ENCODE assay signal across 8 cellular contexts in the genomic region with DNA sequence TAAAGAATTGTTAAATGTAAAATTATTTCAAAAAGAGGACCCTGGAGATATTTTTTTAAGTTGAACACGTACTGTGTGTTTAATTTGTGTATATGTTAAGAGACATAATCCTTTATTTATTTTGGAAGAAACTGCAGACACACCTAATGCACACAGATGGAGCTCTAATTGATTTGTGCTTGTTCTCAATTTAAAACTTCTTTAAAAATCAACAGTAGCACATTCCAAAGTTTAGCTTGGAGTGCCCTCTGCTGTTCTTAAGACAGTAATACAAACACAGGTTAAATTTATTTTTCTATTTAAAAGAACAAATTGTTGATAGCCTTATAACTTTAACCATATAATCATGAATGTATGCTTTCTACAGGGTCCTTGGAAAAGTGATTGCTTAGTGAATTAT.
DNase-seq lines count a peak whose midpoint lies in the region; ATAC-seq, FAIRE-seq and TF ChIP-seq lines count a peak whose summit lies in the region.

No MANE protein-coding gene starts in this region.

- no peaks in the 10 kb centered on the region for H3K9me2 ChIP-seq in HCT116 (ENCODE audit: insufficient read depth)

- H3K9ac ChIP-seq in HCT116 (ENCODE audit: low read length), result no peak overlapping the region
- no peak overlapping the region for H3K9ac ChIP-seq in endothelial cell of umbilical vein (replicated peaks; ENCODE audit: extremely low read depth, insufficient read depth, low read length)

- H2AFZ ChIP-seq in HCT116 (ENCODE audit: low read depth, low read length, poor library complexity, severe bottlenecking), result no peak overlapping the region
- H2AFZ ChIP-seq in endothelial cell of umbilical vein (ENCODE audit: low read depth, low read length), result no peak overlapping the region

- no peak overlapping the region for H3K4me3 ChIP-seq in AG10803 (ENCODE audit: low read length)
- H3K4me3 ChIP-seq in HCT116 (replicated peaks in 1 of 2; ENCODE audit: low read depth in 1 of 2, low read length in 2 of 2), result no peak overlapping the region
- H3K4me3 ChIP-seq in endothelial cell of umbilical vein (replicated peaks in 1 of 3; ENCODE audit: insufficient read depth in 1 of 3, low read depth in 1 of 3, low read length in 3 of 3), result no peak overlapping the region
- H3K4me3 ChIP-seq in prostate gland, result no peak overlapping the region
- H3K4me3 ChIP-seq in right cardiac atrium (ENCODE audit: low read length), result no peak overlapping the region

- intact Hi-C loops in HCT116 (cut with micrococcal nuclease), result no loop called here
- intact Hi-C loops in endothelial cell of umbilical vein (cut with micrococcal nuclease), result no loop called here
- intact Hi-C loops in prostate gland (cut with DNase I), result no loop called here
- intact Hi-C loops in right cardiac atrium (cut with DNase I), result no loop called here

- H3K36me3 ChIP-seq in HCT116 (ENCODE audit: control insufficient read depth in 1 of 2, insufficient read depth in 2 of 2, low read length in 2 of 2) (no peaks in the 10 kb centered on the region), endothelial cell of umbilical vein (ENCODE audit: control insufficient read depth in 2 of 2, extremely low read depth in 1 of 2, insufficient read depth in 2 of 2, low read length in 2 of 2) (no peaks in the 10 kb centered on the region), prostate gland (no peaks in the 10 kb centered on the region)

- no peaks in the 10 kb centered on the region for H3K79me2 ChIP-seq in HCT116 (ENCODE audit: insufficient read depth, low read length)
- no peaks in the 10 kb centered on the region for H3K79me2 ChIP-seq in endothelial cell of umbilical vein (ENCODE audit: control insufficient read depth, insufficient read depth, low read length)

- peak; percentile 59 for FAIRE-seq in endothelial cell of umbilical vein (lab: Jason Lieb, UNC)

- H4K20me1 ChIP-seq in HCT116 (ENCODE audit: insufficient read depth) (no peaks in the 10 kb centered on the region), endothelial cell of umbilical vein (replicated peaks; ENCODE audit: control insufficient read depth, extremely low read depth, insufficient read depth, low read length) (no peaks in the 10 kb centered on the region)

- no peaks in the 10 kb centered on the region for H3K27me3 ChIP-seq in HCT116 (ENCODE audit: insufficient read depth, low read length)
- no peaks in the 10 kb centered on the region for H3K27me3 ChIP-seq in endothelial cell of umbilical vein (ENCODE audit: control insufficient read depth in 2 of 2, insufficient read depth in 2 of 2, low read length in 2 of 2)
- no peaks in the 10 kb centered on the region for H3K27me3 ChIP-seq in prostate gland (replicated peaks; ENCODE audit: insufficient read depth)
- H3K27me3 ChIP-seq in right cardiac atrium (ENCODE audit: control insufficient read depth, insufficient read depth), result no peaks in the 10 kb centered on the region

- H3K4me1 ChIP-seq in HCT116 (ENCODE audit: control insufficient read depth in 1 of 2, insufficient read depth in 2 of 2, low read length in 2 of 2) (no peaks in the 10 kb centered on the region), endothelial cell of umbilical vein (ENCODE audit: control insufficient read depth, extremely low read depth, insufficient read depth, low read length) (no peaks in the 10 kb centered on the region), prostate gland (replicated peaks) (no peaks in the 10 kb centered on the region), right cardiac atrium (ENCODE audit: control insufficient read depth, insufficient read depth, low read length) (no peaks in the 10 kb centered on the region)

- DNase-seq in AG10803 (ENCODE audit: low read depth), result peak; percentile 54
- peak; percentile 29 for DNase-seq in HCT116 (ENCODE audit: low read depth, low spot score)
- DNase-seq in NOMO-1 treated with DMSO at 0.1 percent for 48 hours (lab: John Stamatoyannopoulos, UW; ENCODE audit: unreplicated experiment), result peak; percentile 67
- DNase-seq in endothelial cell of umbilical vein (ENCODE audit: low read depth, low spot score), result peak; percentile 43
- no peak for DNase-seq in prostate gland (ENCODE audit: low spot score)
- no peak for DNase-seq in right cardiac atrium

- BruUV-seq in HCT116 (replicated peaks; lab: Mats Ljungman, UMichigan), result no TSS peak
- BruUV-seq in endothelial cell of umbilical vein (replicated peaks; lab: Mats Ljungman, UMichigan), result no TSS peak

- WGBS in prostate gland, result 12% methylated on average over 1 of the region's 1 CpG
- WGBS in right cardiac atrium, result 10% methylated on average over 1 of the region's 1 CpG

- peak; percentile 67 for TF ChIP-seq RAD21 in HCT116 (IDR thresholded peaks at IDR 0.05; ENCODE audit: low read depth)

- RAD21 ChIA-PET in HCT116 (lab: Charles Lee; ENCODE audit: low non-redundant PET in 1 of 2, low total read pairs in 2 of 2, uncharacterized antibody in 2 of 2, unreplicated experiment in 2 of 2), result no interaction called here

- no peak overlapping the region for H3K27ac ChIP-seq in HCT116 (ENCODE audit: low read depth, low read length)
- H3K27ac ChIP-seq in endothelial cell of umbilical vein (ENCODE audit: insufficient read depth, low read depth, low read length), result no peak overlapping the region
- H3K27ac ChIP-seq in prostate gland, result no peak overlapping the region
- H3K27ac ChIP-seq in right cardiac atrium (ENCODE audit: low read length), result no peak overlapping the region

- ATAC-seq in HCT116 (peak; percentile 52; the same call in 1 of the 2 replicates), GM21786 (IDR thresholded peaks at IDR 0.05; ENCODE audit: unreplicated experiment) (no peak), right cardiac atrium (no peak), HG03175 (IDR thresholded peaks at IDR 0.05; ENCODE audit: unreplicated experiment) (no peak)

- TF ChIP-seq CTCF in AG10803 (conservative IDR thresholded peaks at IDR 0.05; ENCODE audit: low read length) (peak; percentile 71), HCT116 (IDR thresholded peaks at IDR 0.05 in 2 of 3, conservative IDR thresholded peaks at IDR 0.05 in 1 of 3; ENCODE audit: borderline replicate concordance in 1 of 3, insufficient read depth in 1 of 3, low read depth in 2 of 3, low read length in 2 of 3) (peak; percentile 45 to 70 (median 59); a peak in 5 of 6 replicates), endothelial cell of umbilical vein (IDR thresholded peaks at IDR 0.05; ENCODE audit: extremely low read depth in 1 of 2, insufficient read depth in 1 of 2, low read depth in 1 of 2, low read length in 2 of 2) (peak; percentile 14 to 17), prostate gland (IDR thresholded peaks at IDR 0.05) (peak in 3 of 4 experiments; percentile 32 to 58 (median 45))

- CTCF ChIA-PET in HCT116 (lab: Charles Lee) (interaction anchor here (0.8 kb wide), 1 partner anchor 9 kb away, joined by 4 read pairs; no protein-coding TSS in a partner anchor), endothelial cell of umbilical vein (lab: Charles Lee) (interaction anchor here (1.1 kb wide), 1 partner anchor 16 kb away, joined by 3 read pairs; no protein-coding TSS in a partner anchor)

- POLR2A ChIA-PET in HCT116 (lab: Charles Lee), result no interaction called here
- POLR2A ChIA-PET in endothelial cell of umbilical vein (lab: Charles Lee), result no interaction called here

- no peak for TF ChIP-seq POLR2A in HCT116 (IDR thresholded peaks at IDR 0.05; ENCODE audit: borderline replicate concordance, extremely low read depth, insufficient read depth, insufficient read length)
- no peak for TF ChIP-seq POLR2A in endothelial cell of umbilical vein (IDR thresholded peaks at IDR 0.05; ENCODE audit: low read depth, low read length)
- no peak for TF ChIP-seq POLR2A in prostate gland (IDR thresholded peaks at IDR 0.05)

- dilution Hi-C loops in endothelial cell of umbilical vein (cut with MboI; ENCODE audit: extremely low pct_ligation_motif_present, low sequenced_read_pairs), result no loop called here

- H3K9me3 ChIP-seq in HCT116 (ENCODE audit: control insufficient read depth in 1 of 2, insufficient read depth in 1 of 2, low read depth in 1 of 2, low read length in 2 of 2) (no peaks in the 10 kb centered on the region), endothelial cell of umbilical vein (replicated peaks; ENCODE audit: control insufficient read depth, insufficient read depth, low read length) (peaks cover 2% of the 10 kb centered on the region), prostate gland (no peaks in the 10 kb centered on the region), right cardiac atrium (ENCODE audit: control insufficient read depth, low read length) (no peaks in the 10 kb centered on the region)

- H3K9me1 ChIP-seq in endothelial cell of umbilical vein (replicated peaks; ENCODE audit: control insufficient read depth, extremely low read depth, insufficient read depth, low read length), result no peaks in the 10 kb centered on the region

- H3K4me2 ChIP-seq in HCT116 (ENCODE audit: low read length) (no peak overlapping the region), endothelial cell of umbilical vein (ENCODE audit: insufficient read depth, low read length) (no peak overlapping the region)

TF ChIP-seq in HCT116, 20 proteins besides CTCF, POLR2A, EP300 and RAD21 (continues in another document):
- TF ChIP-seq CEBPB (IDR thresholded peaks at IDR 0.05; ENCODE audit: low read depth), result no peak

TF ChIP-seq in endothelial cell of umbilical vein, 7 proteins besides CTCF, POLR2A, EP300 and RAD21:
- TF ChIP-seq POLR2AphosphoS5 (IDR thresholded peaks at IDR 0.05; ENCODE audit: insufficient read depth, low read depth, low read length), result no peak
- TF ChIP-seq GATA2 (IDR thresholded peaks at IDR 0.05; ENCODE audit: insufficient read depth, insufficient read length, low read depth, low read length), result no peak
- no peak for TF ChIP-seq JUN (IDR thresholded peaks at IDR 0.05; ENCODE audit: borderline replicate concordance, insufficient read depth, insufficient read length, low read depth)
- TF ChIP-seq FOS (IDR thresholded peaks at IDR 0.05; ENCODE audit: borderline replicate concordance, insufficient read depth, low read length), result no peak
- TF ChIP-seq MYC (IDR thresholded peaks at IDR 0.05; ENCODE audit: low read depth, low read length), result no peak
- TF ChIP-seq, protein P1, sequence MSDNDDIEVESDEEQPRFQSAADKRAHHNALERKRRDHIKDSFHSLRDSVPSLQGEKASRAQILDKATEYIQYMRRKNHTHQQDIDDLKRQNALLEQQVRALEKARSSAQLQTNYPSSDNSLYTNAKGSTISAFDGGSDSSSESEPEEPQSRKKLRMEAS (IDR thresholded peaks at IDR 0.05; ENCODE audit: insufficient read depth, insufficient read length), result no peak
- TF ChIP-seq EZH2 (IDR thresholded peaks at IDR 0.05; ENCODE audit: borderline replicate concordance, low read depth, low read length, severe bottlenecking), result no peak

Comparison
In these comparisons a context has a peak if more than half of its experiments do, and no peak if none do; other contexts are left out.
1. DNase-seq: peak in AG10803 (single experiment), HCT116 (single experiment), NOMO-1 treated with DMSO at 0.1 percent for 48 hours (single experiment) and endothelial cell of umbilical vein (single experiment); none in prostate gland (single experiment) and right cardiac atrium (0 of 3).
2. CTCF ChIP-seq: peak in every context shown above with its lines; median percentile 71 in AG10803; 59 in HCT116; 45 in prostate gland; 16 in endothelial cell of umbilical vein.